1 cellular context compared by ENCODE assay signal in genomic region chr1:155207578-155208405, GRCh38.
TF ChIP-seq lines count a peak whose summit lies in the region.

THBS3 (minus strand) TSS chr1:155207897; CDS start chr1:155207876, 21 bp downstream.

TF ChIP-seq in HCT116, 20 proteins besides CTCF, POLR2A, EP300 and RAD21 (continued from another document):
- no peak for TF ChIP-seq SIN3A (IDR thresholded peaks at IDR 0.05; ENCODE audit: low read depth)
